In genomic region chr4:157992038-157992706, GRCh38 we compare ENCODE assay signal across 9 cellular contexts.
DNase-seq lines count a peak whose midpoint lies in the region; ATAC-seq and TF ChIP-seq lines count a peak whose summit lies in the region.
"Had no signal": no experiment of that assay in that cellular context is flagged by ENCODE, and none has a peak within 500 bp of the region (broad histone marks: within the 10 kb centered on the region; RNA-seq: fewer than 3 reads in every experiment).

No MANE protein-coding gene starts in this region.

- no peaks in the 10 kb centered on the region for H4K20me1 ChIP-seq in hepatocyte (ENCODE audit: insufficient read depth, poor library complexity, severe bottlenecking)

- H3K4me2 ChIP-seq in hepatocyte = peak overlapping the region; percentile 69

- no peaks in the 10 kb centered on the region for H3K4me1 Mint-ChIP-seq in activated naive CD4-positive, alpha-beta T cell treated with anti-CD3 and anti-CD28 coated beads, Interleukin-2, amount 50 U/mL, for 24 hours
- H3K4me1 Mint-ChIP-seq: memory B cell had no signal

- no peak overlapping the region for H3K27ac Mint-ChIP-seq in activated naive CD4-positive, alpha-beta T cell treated with anti-CD3 and anti-CD28 coated beads, Interleukin-2, amount 50 U/mL, for 24 hours
- H3K27ac Mint-ChIP-seq: memory B cell had no signal

- peak; percentile 67 for ATAC-seq in HG02884 (IDR thresholded peaks at IDR 0.05; ENCODE audit: unreplicated experiment)
- no peak for ATAC-seq in HG02840 (IDR thresholded peaks at IDR 0.05; ENCODE audit: low FRiP score, unreplicated experiment)

- H3K27me3 Mint-ChIP-seq in activated naive CD4-positive, alpha-beta T cell treated with anti-CD3 and anti-CD28 coated beads, Interleukin-2, amount 50 U/mL, for 24 hours = no peaks in the 10 kb centered on the region

- DNase-seq in activated naive CD4-positive, alpha-beta T cell treated with anti-CD3 and anti-CD28 coated beads, Interleukin-2, amount 50 U/mL, for 16 hours = no peak
- DNase-seq in NCI-H69 (lab: John Stamatoyannopoulos, UW) (peak; percentile 73), astrocyte of the spinal cord (ENCODE audit: low read depth, low spot score) (peak; percentile 82), hepatocyte (ENCODE audit: low spot score) (peak; percentile 84), skeletal muscle cell (ENCODE audit: low read depth) (peak; percentile 48)

- H3K4me3 ChIP-seq in astrocyte of the spinal cord (ENCODE audit: low read depth, low read length) (peak overlapping the region; percentile 10), hepatocyte (no peak overlapping the region), skeletal muscle cell (ENCODE audit: low read depth, low read length) (no peak overlapping the region)

- no peaks in the 10 kb centered on the region for H3K36me3 ChIP-seq in hepatocyte (replicated peaks; ENCODE audit: insufficient read depth, low read depth)

- H3K27me3 ChIP-seq in hepatocyte = no peaks in the 10 kb centered on the region

- no peaks in the 10 kb centered on the region for H3K9me3 Mint-ChIP-seq in activated naive CD4-positive, alpha-beta T cell treated with anti-CD3 and anti-CD28 coated beads, Interleukin-2, amount 50 U/mL, for 24 hours
- H3K9me3 Mint-ChIP-seq: memory B cell had no signal

- no peaks in the 10 kb centered on the region for H3K9me2 ChIP-seq in hepatocyte (replicated peaks; ENCODE audit: insufficient read depth)

- peak overlapping the region; percentile 33 for H3K4me3 Mint-ChIP-seq in activated naive CD4-positive, alpha-beta T cell treated with anti-CD3 and anti-CD28 coated beads, Interleukin-2, amount 50 U/mL, for 24 hours
- H3K4me3 Mint-ChIP-seq: memory B cell had no signal

- no peaks in the 10 kb centered on the region for H3K9me3 ChIP-seq in hepatocyte (ENCODE audit: low read depth)

- H2AFZ ChIP-seq in hepatocyte = peak overlapping the region; percentile 59

- 26% methylated on average over 6 of the region's 6 CpGs for WGBS in hepatocyte (ENCODE audit: low lambda C conversion rate, missing lambda C conversion rate)

- no peaks in the 10 kb centered on the region for H3K36me3 Mint-ChIP-seq in activated naive CD4-positive, alpha-beta T cell treated with anti-CD3 and anti-CD28 coated beads, Interleukin-2, amount 50 U/mL, for 24 hours
- H3K36me3 Mint-ChIP-seq: memory B cell had no signal

- H3K27ac ChIP-seq in hepatocyte = peak overlapping the region; percentile 52

- H3K4me1 ChIP-seq in hepatocyte (ENCODE audit: insufficient read depth) = peaks cover 19% of the 10 kb centered on the region

- in situ Hi-C loops in astrocyte of the spinal cord (cut with HindIII; ENCODE audit: low sequenced_read_pairs) = no loop called here

- H3K79me2 ChIP-seq in hepatocyte = no peaks in the 10 kb centered on the region

- TF ChIP-seq CTCF in astrocyte of the spinal cord (IDR thresholded peaks at IDR 0.05; ENCODE audit: low read depth, low read length) (peak; percentile 39), hepatocyte (IDR thresholded peaks at IDR 0.05; ENCODE audit: poor library complexity) (peak; percentile 83)
